In genomic region chr16:588889-589657, GRCh38 we compare ENCODE assay signal across 1 cellular context.
A peak's percentile ranks its signal among the peaks of the same experiment; 100 is the strongest.
TF ChIP-seq lines count a peak whose summit lies in the region.

No MANE protein-coding gene starts in this region.

TF ChIP-seq in HEK293, 187 proteins besides CTCF, POLR2A, EP300 and RAD21 (continued from another document and continues in another):
- TF ChIP-seq KLF17 (tag by site-specific recombination; IDR thresholded peaks at IDR 0.05): no peak
- no peak for TF ChIP-seq ZNF146 (tag by site-specific recombination; IDR thresholded peaks at IDR 0.05)
- TF ChIP-seq ZNF549 (tag by site-specific recombination; IDR thresholded peaks at IDR 0.05): no peak
- TF ChIP-seq OSR2 (tag by site-specific recombination; IDR thresholded peaks at IDR 0.05): no peak
- TF ChIP-seq ZNF670 (tag by site-specific recombination; IDR thresholded peaks at IDR 0.05; ENCODE audit: low read depth): no peak
- no peak for TF ChIP-seq ZNF16 (tag by site-specific recombination; IDR thresholded peaks at IDR 0.05; ENCODE audit: low read depth)
- TF ChIP-seq ZNF121 (tag by site-specific recombination; IDR thresholded peaks at IDR 0.05): no peak
- TF ChIP-seq GLIS1 (tag by site-specific recombination; IDR thresholded peaks at IDR 0.05): no peak
- TF ChIP-seq ZSCAN5A (tag by site-specific recombination; IDR thresholded peaks at IDR 0.05): no peak
- no peak for TF ChIP-seq ZNF664 (tag by site-specific recombination; IDR thresholded peaks at IDR 0.05)
- TF ChIP-seq ELK4 (IDR thresholded peaks at IDR 0.05; ENCODE audit: borderline replicate concordance, low read depth, low read length): no peak
- 0 out of 2 replicates have a peak, but pooled peaks have one; percentile 35 for TF ChIP-seq IKZF3 (tag by site-specific recombination; IDR thresholded peaks at IDR 0.05)
- no peak for TF ChIP-seq ZNF362 (tag by site-specific recombination; IDR thresholded peaks at IDR 0.05)
- no peak for TF ChIP-seq ZBTB7A (tag by site-specific recombination; IDR thresholded peaks at IDR 0.05; ENCODE audit: low read depth)
- TF ChIP-seq YY2 (tag by site-specific recombination; IDR thresholded peaks at IDR 0.05): no peak
- no peak for TF ChIP-seq ZNF18 (tag by site-specific recombination; IDR thresholded peaks at IDR 0.05)
- TF ChIP-seq ZIC2 (tag by site-specific recombination; IDR thresholded peaks at IDR 0.05): no peak
- no peak for TF ChIP-seq PRDM10 (tag by site-specific recombination; IDR thresholded peaks at IDR 0.05)
- TF ChIP-seq ZNF248 (tag by site-specific recombination; IDR thresholded peaks at IDR 0.05): no peak
- TF ChIP-seq ZFP69B (tag by site-specific recombination; IDR thresholded peaks at IDR 0.05): no peak
- peak; percentile 53 for TF ChIP-seq ZBTB11 (tag by site-specific recombination; conservative IDR thresholded peaks at IDR 0.05; ENCODE audit: low read depth)
- no peak for TF ChIP-seq KLF8 (tag by site-specific recombination; IDR thresholded peaks at IDR 0.05)
- TF ChIP-seq ZNF335 (tag by site-specific recombination; conservative IDR thresholded peaks at IDR 0.05): no peak; the same call in 1 of the 2 replicates
- no peak for TF ChIP-seq REPIN1 (tag by site-specific recombination; IDR thresholded peaks at IDR 0.05; ENCODE audit: low read depth)
- no peak for TF ChIP-seq ZSCAN4 (tag by site-specific recombination; IDR thresholded peaks at IDR 0.05)
- TF ChIP-seq ZNF37A (tag by site-specific recombination; IDR thresholded peaks at IDR 0.05): no peak
- TF ChIP-seq KLF7 (tag by site-specific recombination; IDR thresholded peaks at IDR 0.05; ENCODE audit: borderline replicate concordance): no peak
- TF ChIP-seq ZNF639 (tag by site-specific recombination; IDR thresholded peaks at IDR 0.05): no peak
- no peak for TF ChIP-seq SCRT2 (tag by site-specific recombination; IDR thresholded peaks at IDR 0.05)
- no peak for TF ChIP-seq ZNF433 (tag by site-specific recombination; IDR thresholded peaks at IDR 0.05; ENCODE audit: low read depth)
- no peak for TF ChIP-seq ZNF292 (tag by site-specific recombination; IDR thresholded peaks at IDR 0.05; ENCODE audit: borderline replicate concordance, low read depth)
- peak; percentile 93 for TF ChIP-seq SP2 (tag by site-specific recombination; IDR thresholded peaks at IDR 0.05)
- no peak for TF ChIP-seq ZNF19 (tag by site-specific recombination; IDR thresholded peaks at IDR 0.05; ENCODE audit: low read depth)
- TF ChIP-seq ZNF26 (tag by site-specific recombination; IDR thresholded peaks at IDR 0.05): no peak
- TF ChIP-seq ZNF175 (tag by site-specific recombination; IDR thresholded peaks at IDR 0.05): no peak
- no peak for TF ChIP-seq ZNF398 (tag by site-specific recombination; IDR thresholded peaks at IDR 0.05)
- TF ChIP-seq EGR2 (tag by site-specific recombination; IDR thresholded peaks at IDR 0.05; ENCODE audit: low read depth): no peak
- no peak for TF ChIP-seq GLI2 (tag by site-specific recombination; IDR thresholded peaks at IDR 0.05; ENCODE audit: borderline replicate concordance, low read depth)
- no peak for TF ChIP-seq ZNF138 (tag by site-specific recombination; IDR thresholded peaks at IDR 0.05; ENCODE audit: borderline replicate concordance)
- TF ChIP-seq KLF9 (tag by site-specific recombination; IDR thresholded peaks at IDR 0.05; ENCODE audit: low read depth): no peak
